ENCODE assay signal across 31 cellular contexts in genomic region chr7:143027032-143027431, GRCh38. TPM values are rescaled to one million over a fixed set of nuclear protein-coding genes. Genes with fewer than 3 reads are reported as not detected.
"Had no signal": no experiment of that assay in that cellular context is flagged by ENCODE, and none has a peak within 500 bp of the region (broad histone marks: within the 10 kb centered on the region; RNA-seq: fewer than 3 reads in every experiment).

Gene OR9A2, minus strand, starts transcription at chr7:143027132. Its CDS starts 0 bp downstream, at chr7:143027132.

- H3K27ac ChIP-seq: adrenal gland, ascending aorta, cardiac muscle cell, VCaP had no signal

- H3K27me3 ChIP-seq: adrenal gland, ascending aorta, cardiac muscle cell had no signal

- H3K4me3 ChIP-seq: adrenal gland, ascending aorta, cardiac muscle cell had no signal

- H3K9me3 ChIP-seq: adrenal gland, ascending aorta had no signal

- ATAC-seq: activated CD8-positive, alpha-beta T cell treated with anti-CD3 and anti-CD28 coated beads for 36 hours; activated naive CD4-positive, alpha-beta T cell treated with anti-CD3 and anti-CD28 coated beads, Interleukin-2, amount 50 U/mL, for 72 hours had no signal

- H3K4me1 ChIP-seq: adrenal gland, ascending aorta had no signal

- H3K36me3 ChIP-seq: adrenal gland, ascending aorta, cardiac muscle cell had no signal

- DNase-seq: activated B cell treated with CpG ODN at 0.5 μM for 24 hours; activated CD4-positive, alpha-beta memory T cell treated with anti-CD3 and anti-CD28 coated beads for 36 hours; activated CD4-positive, alpha-beta T cell treated with anti-CD3 and anti-CD28 coated beads for 4 hours; activated CD4-positive, alpha-beta T cell treated with anti-CD3 and anti-CD28 coated beads, Interleukin-2, amount 10 ng/mL, durations not matched to agents 24 days and 14 days; activated CD4-positive, alpha-beta T cell treated with anti-CD3 and anti-CD28 coated beads, Interleukin-2, amount 50 U/mL, for 1 hour; activated CD4-positive, alpha-beta T cell treated with anti-CD3 and anti-CD28 coated beads, Interleukin-2, amount 50 U/mL, for 4 hours; activated CD4-positive, CD25-positive, alpha-beta regulatory T cell treated with anti-CD3 and anti-CD28 coated beads, Interleukin-2, amount 50 U/mL, for 72 hours; activated CD8-positive, alpha-beta memory T cell treated with anti-CD3 and anti-CD28 coated beads, Interleukin-2, amount 50 U/mL, for 4 hours; activated CD8-positive, alpha-beta T cell treated with anti-CD3 and anti-CD28 coated beads for 36 hours; activated effector memory CD4-positive, alpha-beta T cell treated with Interleukin-2 at 50 U/mL for 16 hours; activated gamma-delta T cell; activated naive CD4-positive, alpha-beta T cell treated with anti-CD3 and anti-CD28 coated beads for 36 hours; activated naive CD4-positive, alpha-beta T cell treated with anti-CD3 and anti-CD28 coated beads, Interleukin-2, amount 50 U/mL, for 16 hours; activated naive CD8-positive, alpha-beta T cell treated with anti-CD3 and anti-CD28 coated beads for 36 hours; activated T-cell treated with anti-CD3 and anti-CD28 coated beads, Interleukin-2, amount 50 U/mL, for 24 hours; activated T-cell treated with anti-CD3 and anti-CD28 coated beads, Interleukin-2, amount 50 U/mL, for 48 hours; adrenal gland; amniotic stem cell; caudate nucleus; cerebellar nuclear complex; SW 1271; T-helper 1 cell; T-helper 2 cell; T-helper 9 cell had no signal

- FAIRE-seq: bronchial epithelial cell, TTC549 had no signal

RNA-seq across cellular contexts. Expression of gene OR9A2, which starts in this region (rescaled TPM):
- total RNA-seq: activated CD4-positive, alpha-beta memory T cell treated with anti-CD3 and anti-CD28 coated beads for 36 hours; activated CD4-positive, alpha-beta T cell treated with anti-CD3 and anti-CD28 coated beads, Interleukin-2, amount 10 ng/mL, durations not matched to agents 24 days and 14 days; activated CD8-positive, alpha-beta memory T cell treated with anti-CD3 and anti-CD28 coated beads for 36 hours; activated CD8-positive, alpha-beta T cell treated with anti-CD3 and anti-CD28 coated beads for 36 hours; activated naive CD4-positive, alpha-beta T cell treated with anti-CD3 and anti-CD28 coated beads for 36 hours; activated naive CD8-positive, alpha-beta T cell treated with anti-CD3 and anti-CD28 coated beads for 36 hours; adrenal gland; ascending aorta; bronchial epithelial cell had no signal
- polyA plus RNA-seq: adrenal gland, cardiac muscle cell had no signal
